In the genomic region with DNA sequence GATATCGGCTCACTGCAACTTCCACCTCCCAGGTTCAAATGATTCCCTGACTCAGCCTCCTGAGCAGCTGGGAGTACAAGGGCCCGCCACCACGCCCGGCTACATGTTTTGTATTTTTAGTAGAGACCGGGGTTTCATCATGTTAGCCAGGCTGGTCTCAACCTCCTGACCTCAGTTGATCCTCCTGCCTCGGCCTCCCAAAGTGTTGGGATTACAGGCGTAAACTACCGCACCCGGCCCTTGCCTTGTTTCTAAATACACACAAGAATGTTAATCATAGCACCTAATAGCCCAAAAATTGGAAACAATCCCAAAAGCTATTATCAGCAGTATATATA, we compare ENCODE assay signal across 18 cellular contexts. TPM values are rescaled to one million over a fixed set of nuclear protein-coding genes. Genes with fewer than 3 reads are reported as not detected.
DNase-seq lines count a peak whose midpoint lies in the region; ATAC-seq, FAIRE-seq and TF ChIP-seq lines count a peak whose summit lies in the region.
"Had no signal": no experiment of that assay in that cellular context is flagged by ENCODE, and none has a peak within 500 bp of the region (broad histone marks: within the 10 kb centered on the region; RNA-seq: fewer than 3 reads in every experiment).

No MANE protein-coding gene starts in this region.

- H3K9ac ChIP-seq in OCI-LY1 (ENCODE audit: low read length) (no peak overlapping the region), K562 (ENCODE audit: insufficient read depth in 1 of 2, low read depth in 2 of 2, low read length in 2 of 2) (no peak overlapping the region)

- H3K36me3 ChIP-seq in OCI-LY1 (ENCODE audit: insufficient read depth, low read length), result peaks cover 14% of the 10 kb centered on the region; the same call in 1 of the 2 replicates
- peaks cover 15% of the 10 kb centered on the region; the same call in 2 of the 3 replicates for H3K36me3 ChIP-seq in K562 (ENCODE audit: control insufficient read depth, insufficient read depth, low read length)
- H3K36me3 ChIP-seq: colonic mucosa, uterus had no signal

- peaks cover 14% of the 10 kb centered on the region for H3K36me3 Mint-ChIP-seq in stimulated activated naive CD8-positive, alpha-beta T cell treated with anti-CD3 and anti-CD28 coated beads, Interleukin-15, Interleukin-2, amounts not matched to agents 100 ng/mL and 50 ng/mL, for 24 hours (ENCODE audit: low read depth)

- intact Hi-C loops in K562 (cut with micrococcal nuclease) (loop anchor here (5.0 kb wide), 1 partner anchor 38 kb away; no protein-coding TSS in a partner anchor), posterior cingulate gyrus (cut with DNase I) (no loop called here)

- no peak for ATAC-seq in stimulated activated naive CD8-positive, alpha-beta T cell treated with anti-CD3 and anti-CD28 coated beads, Interleukin-15, Interleukin-2, amounts not matched to agents 100 U/mL and 50 U/mL, for 24 hours
- ATAC-seq in K562 (no peak), GM21526 (IDR thresholded peaks at IDR 0.05; ENCODE audit: low FRiP score, unreplicated experiment) (no peak)

- H3K9me3 Mint-ChIP-seq in stimulated activated naive CD8-positive, alpha-beta T cell treated with anti-CD3 and anti-CD28 coated beads, Interleukin-15, Interleukin-2, amounts not matched to agents 100 ng/mL and 50 ng/mL, for 24 hours, result no peaks in the 10 kb centered on the region
- H3K9me3 Mint-ChIP-seq: activated naive CD4-positive, alpha-beta T cell treated with anti-CD3 and anti-CD28 coated beads, Interleukin-2, amount 50 U/mL, for 24 hours had no signal

- TF ChIP-seq RAD21 in K562 (CRISPR knock-in tag; conservative IDR thresholded peaks at IDR 0.05 in 1 of 2, IDR thresholded peaks at IDR 0.05 in 1 of 2), result no peak

- DNase-seq in stimulated activated naive CD8-positive, alpha-beta T cell treated with anti-CD3 and anti-CD28 coated beads, Interleukin-15, Interleukin-2, amounts not matched to agents 100 U/mL and 50 U/mL, for 24 hours, result no peak
- DNase-seq in K562 (ENCODE audit: extremely low read depth in 1 of 4, low spot score in 3 of 4) (no peak), NCI-H226 (no peak), posterior cingulate gyrus (no peak)
- DNase-seq: brain microvascular endothelial cell; colonic mucosa; islet precursor cell; MG63; NCI-H1694; NCI-H345; NK-92 treated with Interleukin-12 subunit alpha and Interleukin-12 subunit beta, amount 100 ng/mL, for 24 hours; uterus had no signal

- POLR2A ChIA-PET in K562 (lab: Yijun Ruan, JAX), result interaction anchor here (1.0 kb wide), 1 partner anchor 14 kb away, joined by 5 read pairs; no protein-coding TSS in a partner anchor

- H3F3A ChIP-seq in OCI-LY1 (ENCODE audit: insufficient read depth, low read length), result no peaks in the 10 kb centered on the region

- H3K79me2 ChIP-seq in OCI-LY1 (ENCODE audit: insufficient read depth, low read length) (no peaks in the 10 kb centered on the region), K562 (ENCODE audit: control insufficient read depth, insufficient read depth, low read length) (peaks cover 4% of the 10 kb centered on the region; the same call in 2 of the 3 replicates)
- H3K79me2 ChIP-seq: hepatocyte had no signal

- H3K4me3 Mint-ChIP-seq in stimulated activated naive CD8-positive, alpha-beta T cell treated with anti-CD3 and anti-CD28 coated beads, Interleukin-15, Interleukin-2, amounts not matched to agents 100 ng/mL and 50 ng/mL, for 24 hours, result peak overlapping the region; percentile 59

- H3K9me3 ChIP-seq in OCI-LY1 (ENCODE audit: low read length) (no peaks in the 10 kb centered on the region), K562 (replicated peaks; ENCODE audit: control insufficient read depth, insufficient read depth, low read depth, low read length) (no peaks in the 10 kb centered on the region)
- H3K9me3 ChIP-seq: colonic mucosa, MG63, uterus had no signal

- CTCF ChIA-PET in K562 (lab: Yijun Ruan, JAX; ENCODE audit: low intra/inter-chr PET ratio), result no interaction called here

- in situ Hi-C loops in K562 (cut with MboI), result no loop called here

- no peak for TF ChIP-seq POLR2A in K562 (conservative IDR thresholded peaks at IDR 0.05)

- no peaks in the 10 kb centered on the region for H3K9me2 ChIP-seq in OCI-LY1 (ENCODE audit: low read depth, low read length)

- BruUV-seq in K562 (replicated peaks; lab: Mats Ljungman, UMichigan), result no TSS peak

- 96% methylated on average over 9 of the region's 9 CpGs for WGBS in K562 (ENCODE audit: insufficient coverage, low coverage, missing lambda C conversion rate)

- H3K27me3 ChIP-seq in OCI-LY1 (ENCODE audit: insufficient read depth, low read length), result no peaks in the 10 kb centered on the region
- H3K27me3 ChIP-seq in K562 (ENCODE audit: control insufficient read depth in 2 of 2, insufficient read depth in 2 of 2, low read length in 2 of 2), result no peaks in the 10 kb centered on the region
- H3K27me3 ChIP-seq: brain microvascular endothelial cell, colonic mucosa, hepatocyte, MG63, uterus had no signal

- no peak for TF ChIP-seq EP300 in K562 (IDR thresholded peaks at IDR 0.05; ENCODE audit: low read length)

- H3K4me1 Mint-ChIP-seq in stimulated activated naive CD8-positive, alpha-beta T cell treated with anti-CD3 and anti-CD28 coated beads, Interleukin-15, Interleukin-2, amounts not matched to agents 100 ng/mL and 50 ng/mL, for 24 hours (ENCODE audit: low read depth), result peaks cover 13% of the 10 kb centered on the region

- H3K4me3 ChIP-seq in OCI-LY1 (ENCODE audit: low read depth, low read length, poor library complexity, severe bottlenecking) (no peak overlapping the region), K562 (no peak overlapping the region)

- no peaks in the 10 kb centered on the region for H3K9me1 ChIP-seq in K562 (ENCODE audit: control insufficient read depth, insufficient read depth, low read length)

- no peak overlapping the region for H3K27ac Mint-ChIP-seq in stimulated activated naive CD8-positive, alpha-beta T cell treated with anti-CD3 and anti-CD28 coated beads, Interleukin-15, Interleukin-2, amounts not matched to agents 100 ng/mL and 50 ng/mL, for 24 hours

- no peak for FAIRE-seq in K562 (lab: Jason Lieb, UNC)
- FAIRE-seq: D721Med had no signal

- no peaks in the 10 kb centered on the region for H3K27me3 Mint-ChIP-seq in stimulated activated naive CD8-positive, alpha-beta T cell treated with anti-CD3 and anti-CD28 coated beads, Interleukin-15, Interleukin-2, amounts not matched to agents 100 ng/mL and 50 ng/mL, for 24 hours
- H3K27me3 Mint-ChIP-seq: activated naive CD4-positive, alpha-beta T cell treated with anti-CD3 and anti-CD28 coated beads, Interleukin-2, amount 50 U/mL, for 24 hours had no signal

- H4K20me1 ChIP-seq in OCI-LY1 (ENCODE audit: insufficient read depth, low read length) (no peaks in the 10 kb centered on the region), K562 (replicated peaks; ENCODE audit: control insufficient read depth, insufficient read depth, low read length) (no peaks in the 10 kb centered on the region)

- TF ChIP-seq CTCF in OCI-LY1 (IDR thresholded peaks at IDR 0.05; ENCODE audit: low read length) (no peak), K562 (IDR thresholded peaks at IDR 0.05 in 2 of 3, conservative IDR thresholded peaks at IDR 0.05 in 1 of 3; ENCODE audit: insufficient read depth in 2 of 3, low read depth in 1 of 3, low read length in 3 of 3) (no peak)

- no peak overlapping the region for H3K4me2 ChIP-seq in OCI-LY1 (ENCODE audit: low read length)
- H3K4me2 ChIP-seq in K562 (ENCODE audit: insufficient read depth, low read length), result no peak overlapping the region

- H2AFZ ChIP-seq in OCI-LY1 (ENCODE audit: low read length) (no peak overlapping the region), K562 (ENCODE audit: low read depth, low read length) (0 out of 2 replicates have a peak overlapping the region, but pooled peaks have one; percentile 31)

- H3K4me1 ChIP-seq in OCI-LY1 (ENCODE audit: insufficient read depth, low read length, severe bottlenecking), result no peaks in the 10 kb centered on the region
- H3K4me1 ChIP-seq in K562 (replicated peaks in 1 of 2; ENCODE audit: control insufficient read depth in 2 of 2, insufficient read depth in 2 of 2, low read length in 2 of 2), result peaks cover 0 to 13% of the 10 kb centered on the region in 2 experiments; a peak in 2 of 5 replicates
- H3K4me1 ChIP-seq: colonic mucosa, uterus had no signal

- peak overlapping the region; percentile 34 for H3K27ac ChIP-seq in OCI-LY1 (ENCODE audit: low read depth, low read length, poor library complexity, severe bottlenecking)
- H3K27ac ChIP-seq in K562 (ENCODE audit: extremely low read depth, low read depth, low read length), result 0 out of 3 replicates have a peak overlapping the region, but pooled peaks have one; percentile 13

RNA-seq across cellular contexts. Expression of gene MSTO1, which starts 1.2 kb away (rescaled TPM):
- 343 and 576 TPM in 2 replicates for total RNA-seq in K562 (2011; cell fraction: chromatin; rRNA removed; ENCODE audit: low replicate concordance)
- total RNA-seq in K562 (2011; cell fraction: nucleolus; rRNA removed), result 343 and 349 TPM in 2 replicates
- 217 and 256 TPM in 2 replicates for total RNA-seq in K562 (2011; cell fraction: nucleoplasm; rRNA removed)
- total RNA-seq in K562 (2014; rRNA removed), result 48.0 and 55.8 TPM in 2 replicates
- total RNA-seq in K562 (2014; rRNA removed; fragmentation: Illumina TruSeq; extraction: Trizol), result 42.6 and 44.9 TPM in 2 replicates
- total RNA-seq in K562 (2015; rRNA removed; fragmentation: Illumina TruSeq; extraction: Trizol), result 45.2 and 47.3 TPM in 2 replicates
- 67.6 and 71.1 TPM in 2 replicates for total RNA-seq in K562 (2021)
- 37.6 and 56.2 TPM in 2 replicates for polyA plus RNA-seq in K562 (2011; rRNA removed)
- 29.5 and 46.2 TPM in 2 replicates for polyA plus RNA-seq in K562 (2011; cell fraction: cytosol; rRNA removed)
- 499 and 561 TPM in 2 replicates for polyA plus RNA-seq in K562 (2011; cell fraction: nucleus; rRNA removed)
- polyA plus RNA-seq in K562 (2012), result 58.5 and 64.0 TPM in 2 replicates
- polyA plus RNA-seq in K562 (2014; fragmentation: Illumina TruSeq; extraction: Trizol), result 55.4 and 58.5 TPM in 2 replicates
- 10 to 100 TPM; 18.8 to 21.6 TPM for polyA plus RNA-seq in K562 (2014; fragmentation: Nextera tagmentation; extraction: Ambion mirVana)
- polyA plus RNA-seq in K562 (2014; rRNA removed), result 56.7 and 69.0 TPM in 2 replicates
- 45.9 and 57.2 TPM in 2 replicates for polyA minus RNA-seq in K562 (2011; rRNA and poly(A)+ RNA removed)
- polyA minus RNA-seq in K562 (2011; cell fraction: cytosol; rRNA and poly(A)+ RNA removed), result 16.1 and 22.0 TPM in 2 replicates
- 194 and 218 TPM in 2 replicates for polyA minus RNA-seq in K562 (2011; cell fraction: nucleus; rRNA and poly(A)+ RNA removed)

RNA-seq across cellular contexts. Expression of gene ASH1L, which starts 46.3 kb away (rescaled TPM):
- total RNA-seq in K562 (2011; cell fraction: chromatin; rRNA removed; ENCODE audit: low replicate concordance), result 72.5 and 248 TPM in 2 replicates
- total RNA-seq in K562 (2011; cell fraction: nucleolus; rRNA removed), result 35.7 and 56.7 TPM in 2 replicates
- total RNA-seq in K562 (2011; cell fraction: nucleoplasm; rRNA removed), result 84.0 and 86.9 TPM in 2 replicates
- 10.7 and 12.7 TPM in 2 replicates for total RNA-seq in K562 (2014; rRNA removed)
- total RNA-seq in K562 (2014; rRNA removed; fragmentation: Illumina TruSeq; extraction: Trizol), result 17.2 and 19.1 TPM in 2 replicates
- total RNA-seq in K562 (2015; rRNA removed; fragmentation: Illumina TruSeq; extraction: Trizol), result 23.3 and 24.2 TPM in 2 replicates
- 20.2 and 22.7 TPM in 2 replicates for total RNA-seq in K562 (2021)
- 16.7 and 18.6 TPM in 2 replicates for polyA plus RNA-seq in K562 (2011; rRNA removed)
- polyA plus RNA-seq in K562 (2011; cell fraction: cytosol; rRNA removed), result 9.3 and 12.1 TPM in 2 replicates
- polyA plus RNA-seq in K562 (2011; cell fraction: nucleus; rRNA removed), result 36.7 and 37.9 TPM in 2 replicates
- polyA plus RNA-seq in K562 (2012), result 8.7 and 11.7 TPM in 2 replicates
- polyA plus RNA-seq in K562 (2014; fragmentation: Illumina TruSeq; extraction: Trizol), result 11.9 and 14.6 TPM in 2 replicates
- polyA plus RNA-seq in K562 (2014; fragmentation: Nextera tagmentation; extraction: Ambion mirVana), result 1 to 10 TPM; 2.0 to 6.0 TPM
- polyA plus RNA-seq in K562 (2014; rRNA removed), result 8.8 and 11.4 TPM in 2 replicates
- 54.6 and 68.2 TPM in 2 replicates for polyA minus RNA-seq in K562 (2011; rRNA and poly(A)+ RNA removed)
- 15.4 and 19.6 TPM in 2 replicates for polyA minus RNA-seq in K562 (2011; cell fraction: cytosol; rRNA and poly(A)+ RNA removed)
- 38.5 and 74.9 TPM in 2 replicates for polyA minus RNA-seq in K562 (2011; cell fraction: nucleus; rRNA and poly(A)+ RNA removed)
